ENCODE assay signal across 11 cellular contexts in the genomic region with DNA sequence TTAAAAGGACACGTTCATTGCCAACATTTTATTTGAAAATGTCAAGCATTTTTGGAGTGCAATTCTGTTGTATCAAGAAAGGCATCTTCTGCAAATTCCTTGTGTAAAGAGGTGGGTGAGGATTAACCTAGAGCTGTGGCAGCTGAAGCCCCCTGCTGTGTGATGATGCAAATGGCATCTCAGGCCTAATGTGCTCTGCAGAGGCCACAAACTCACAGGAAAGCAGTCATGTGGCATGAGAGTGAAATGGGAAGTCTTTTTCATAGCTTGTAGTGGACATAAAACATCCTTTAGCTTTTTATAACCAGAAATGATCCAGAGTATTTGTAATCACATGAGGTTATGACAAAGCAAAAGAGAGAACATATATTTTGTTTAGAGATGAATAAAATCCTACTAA. TPM values are rescaled to one million over a fixed set of nuclear protein-coding genes. Genes with fewer than 3 reads are reported as not detected.
DNase-seq lines count a peak whose midpoint lies in the region; TF ChIP-seq lines count a peak whose summit lies in the region.
"Had no signal": no experiment of that assay in that cellular context is flagged by ENCODE, and none has a peak within 500 bp of the region (broad histone marks: within the 10 kb centered on the region; RNA-seq: fewer than 3 reads in every experiment).

No MANE protein-coding gene starts in this region.

- H3K9me3 ChIP-seq in adrenal gland (replicated peaks in 1 of 3): no peaks in the 10 kb centered on the region

- WGBS in adrenal gland, 4 donors: 38 to 44% (median 42%) methylated on average over 1 of the region's 1 CpG

- DNase-seq in NCI-H1105 treated with DMSO at 0.1 percent for 48 hours (lab: John Stamatoyannopoulos, UW): peak; percentile 18
- no peak for DNase-seq in NCI-H1105 (lab: John Stamatoyannopoulos, UW)
- DNase-seq in NCI-H2107 treated with DMSO at 0.1 percent for 48 hours (lab: John Stamatoyannopoulos, UW; ENCODE audit: unreplicated experiment): peak; percentile 72
- DNase-seq in brain microvascular endothelial cell: no peak
- DNase-seq in pons (ENCODE audit: low spot score): peak; percentile 85
- no peak for DNase-seq in dedifferentiated amniotic fluid mesenchymal stem cell (ENCODE audit: extremely low spot score)
- DNase-seq in activated CD4-positive, alpha-beta T cell treated with anti-CD3 and anti-CD28 coated beads, Interleukin-2, amount 50 U/mL, for 4 hours: no peak
- DNase-seq in adrenal gland: no peak
- DNase-seq: activated naive CD4-positive, alpha-beta T cell treated with Interleukin-2 at 50 U/mL for 16 hours; foreskin melanocyte; stimulated activated naive CD8-positive, alpha-beta T cell treated with anti-CD3 and anti-CD28 coated beads, Interleukin-15, Interleukin-2, amounts not matched to agents 100 U/mL and 50 U/mL, for 24 hours had no signal

- H3K27ac ChIP-seq in brain microvascular endothelial cell: no peak overlapping the region
- no peak overlapping the region for H3K27ac ChIP-seq in adrenal gland

- H3K36me3 ChIP-seq in brain microvascular endothelial cell (replicated peaks) (no peaks in the 10 kb centered on the region), adrenal gland (replicated peaks in 1 of 2) (no peaks in the 10 kb centered on the region)

- no peaks in the 10 kb centered on the region for H3K4me1 ChIP-seq in adrenal gland (replicated peaks in 1 of 2)

- TF ChIP-seq CTCF in brain microvascular endothelial cell (IDR thresholded peaks at IDR 0.05; ENCODE audit: low read depth, low read length, missing control alignments): peak; percentile 68
- TF ChIP-seq CTCF in adrenal gland (IDR thresholded peaks at IDR 0.05): no peak

- in situ Hi-C loops in brain microvascular endothelial cell (cut with HindIII; ENCODE audit: low pct_ligation_motif_present, low sequenced_read_pairs): no loop called here

- H3K27me3 ChIP-seq in brain microvascular endothelial cell (replicated peaks) (peaks cover 2% of the 10 kb centered on the region), adrenal gland (peaks cover 22% of the 10 kb centered on the region)

- no peak for TF ChIP-seq POLR2A in adrenal gland (IDR thresholded peaks at IDR 0.05)

- intact Hi-C loops in adrenal gland (cut with DNase I): no loop called here

- no peak overlapping the region for H3K4me3 ChIP-seq in brain microvascular endothelial cell (ENCODE audit: low read depth, low read length)
- no peak overlapping the region for H3K4me3 ChIP-seq in adrenal gland

RNA-seq across cellular contexts. Expression of gene CADM2, which starts 6.4 kb away (rescaled TPM):
- 10 to 100 TPM in 2 of 8 donors, 1 to 10 TPM in 3, under 1 TPM in 3; 0.10 to 12.6 (median 1.1) TPM for total RNA-seq in adrenal gland
- 1 to 10 TPM in 2 of 3 donors, under 1 TPM in 1; 0.44 to 7.5 (median 6.0) TPM for polyA plus RNA-seq in adrenal gland

Comparison
In these comparisons a context has a peak if more than half of its experiments do, and no peak if none do; other contexts are left out.
1. DNase-seq: peak in NCI-H1105 treated with DMSO at 0.1 percent for 48 hours (single experiment), NCI-H2107 treated with DMSO at 0.1 percent for 48 hours (single experiment) and pons (single experiment); none in NCI-H1105 (single experiment), brain microvascular endothelial cell (single experiment), dedifferentiated amniotic fluid mesenchymal stem cell (single experiment), activated CD4-positive, alpha-beta T cell treated with anti-CD3 and anti-CD28 coated beads, Interleukin-2, amount 50 U/mL, for 4 hours (0 of 2) and adrenal gland (0 of 7).